In the genomic region with DNA sequence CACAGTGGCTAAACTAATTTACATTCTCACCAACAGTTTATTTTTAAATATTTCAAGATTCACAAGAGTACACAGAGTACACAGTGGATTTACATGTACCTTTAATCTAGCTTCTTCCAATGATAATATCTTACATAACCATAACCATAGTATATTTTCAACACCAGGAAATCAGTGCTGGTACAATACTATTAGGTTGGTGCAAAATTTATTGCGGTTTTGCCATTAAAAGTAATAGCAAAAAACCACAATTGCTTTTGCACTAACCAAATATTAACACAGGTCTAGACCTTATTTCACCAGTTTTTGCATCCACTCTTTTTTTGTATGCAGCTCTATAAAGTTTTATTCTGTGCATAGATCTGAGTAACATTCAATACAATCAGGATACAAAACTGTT, we compare ENCODE assay signal across 33 cellular contexts.
"Had no signal": no experiment of that assay in that cellular context is flagged by ENCODE, and none has a peak within 500 bp of the region (broad histone marks: within the 10 kb centered on the region; RNA-seq: fewer than 3 reads in every experiment).

No MANE protein-coding gene starts in this region.

- H3K4me3 ChIP-seq: adrenal gland, ascending aorta, body of pancreas, breast epithelium, cardiac muscle cell had no signal

- DNase-seq: activated effector memory CD4-positive, alpha-beta T cell treated with anti-CD3 and anti-CD28 coated beads, Interleukin-2, amount 50 U/mL, for 16 hours; activated effector memory CD4-positive, alpha-beta T cell treated with Interleukin-2 at 50 U/mL for 16 hours; activated gamma-delta T cell; activated gamma-delta T cell treated with Interleukin-2 at 50 U/mL for 16 hours; activated naive CD4-positive, alpha-beta T cell; activated naive CD4-positive, alpha-beta T cell treated with anti-CD3 and anti-CD28 coated beads for 36 hours; activated naive CD4-positive, alpha-beta T cell treated with anti-CD3 and anti-CD28 coated beads, Interleukin-2, amount 10 ng/mL, durations not matched to agents 7 days and 5 days; activated naive CD4-positive, alpha-beta T cell treated with anti-CD3 and anti-CD28 coated beads, Interleukin-2, amount 50 U/mL, for 16 hours; activated naive CD4-positive, alpha-beta T cell treated with Interleukin-2 at 50 U/mL for 16 hours; activated naive CD8-positive, alpha-beta T cell treated with anti-CD3 and anti-CD28 coated beads for 36 hours; activated naive CD8-positive, alpha-beta T cell treated with anti-CD3 and anti-CD28 coated beads, Interleukin-2, amount 10 ng/mL, durations not matched to agents 7 days and 5 days; activated naive CD8-positive, alpha-beta T cell treated with anti-CD3 and anti-CD28 coated beads, Interleukin-2, amount 50 U/mL, for 24 hours; activated T-cell treated with anti-CD3 and anti-CD28 coated beads, Interleukin-2, amount 50 U/mL, for 1 hour; activated T-cell treated with anti-CD3 and anti-CD28 coated beads, Interleukin-2, amount 50 U/mL, for 24 hours; activated T-cell treated with anti-CD3 and anti-CD28 coated beads, Interleukin-2, amount 50 U/mL, for 4 hours; activated T-cell treated with anti-CD3 and anti-CD28 coated beads, Interleukin-2, amount 50 U/mL, for 48 hours; activated T-cell treated with anti-CD3 and anti-CD28 coated beads, Interleukin-2, amount 50 U/mL, for 72 hours; adrenal gland; amniotic stem cell; amygdala; anterior cingulate cortex; body of pancreas; brain microvascular endothelial cell; caudate nucleus; central memory CD4-positive, alpha-beta T cell; cerebellar nuclear complex had no signal

- FAIRE-seq: astrocyte, bronchial epithelial cell had no signal

- H3K36me3 ChIP-seq: adrenal gland, ascending aorta, brain microvascular endothelial cell, breast epithelium, cardiac muscle cell had no signal

- H3K9me3 ChIP-seq: adrenal gland, ascending aorta, body of pancreas, breast epithelium had no signal

- H3K27me3 ChIP-seq: adrenal gland, ascending aorta, body of pancreas, brain microvascular endothelial cell, breast epithelium, cardiac muscle cell had no signal

- H3K4me1 ChIP-seq: adrenal gland, body of pancreas, breast epithelium had no signal

- ATAC-seq: activated naive CD4-positive, alpha-beta T cell treated with anti-CD3 and anti-CD28 coated beads, Interleukin-2, amount 50 U/mL, for 72 hours; activated naive CD8-positive, alpha-beta T cell treated with anti-CD3 and anti-CD28 coated beads, Interleukin-2, amount 50 U/mL, for 24 hours; activated T-cell treated with anti-CD3 and anti-CD28 coated beads, Interleukin-2, amount 50 U/mL, for 4 hours; activated T-cell treated with anti-CD3 and anti-CD28 coated beads, Interleukin-2, amount 50 U/mL, for 72 hours; activated T-helper 17 cell treated with anti-CD3 and anti-CD28 coated beads, Interleukin-2, amount 50 U/mL, for 72 hours; body of pancreas had no signal

- H3K27ac ChIP-seq: adrenal gland, ascending aorta, body of pancreas, brain microvascular endothelial cell, breast epithelium, cardiac muscle cell had no signal
